8 cellular contexts compared by ENCODE assay signal in genomic region chr14:73058224-73058922, GRCh38. TPM values are rescaled to one million over a fixed set of nuclear protein-coding genes. Genes with fewer than 3 reads are reported as not detected.
DNase-seq lines count a peak whose midpoint lies in the region; ATAC-seq and TF ChIP-seq lines count a peak whose summit lies in the region.

Gene RBM25, plus strand, starts transcription at chr14:73058534. Its CDS starts 13,108 bp downstream, at chr14:73071642.

- no peaks in the 10 kb centered on the region for H3K36me3 Mint-ChIP-seq in activated T-helper 17 cell treated with anti-CD3 and anti-CD28 coated beads, Interleukin-2, amount 50 U/mL, for 72 hours (ENCODE audit: low read depth)
- peaks cover 0 to 11% (median 3%) of the 10 kb centered on the region in 5 donors for H3K36me3 Mint-ChIP-seq in naive thymus-derived CD4-positive, alpha-beta T cell
- peaks cover 7 to 8% of the 10 kb centered on the region in 2 donors for H3K36me3 Mint-ChIP-seq in stimulated activated naive B cell treated with anti-CD40 and anti-IgM and Interleukin-4, amounts not matched to agents 10 μg/mL and 1 μg/mL and 100 μg/mL, for 72 hours

- POLR2A ChIA-PET in RWPE1 (lab: Yijun Ruan, JAX; ENCODE audit: low non-redundant PET), result interaction anchor here (1.5 kb wide), 1 partner anchor 32 kb away, joined by 5 read pairs; the partner anchor contains the start of gene ZFYVE1
- POLR2A ChIA-PET in naive thymus-derived CD4-positive, alpha-beta T cell (lab: Charles Lee), result interaction anchor here (0.5 to 3.6 kb wide), 23 partner anchors 10 to 1435 kb away, joined by 3 to 55 read pairs (median 5); partner anchors contain the start of genes ACOT2, ISCA2, NPC2 and NUMB

- no peak within 1 kb of the TSS for H3K4me3 Mint-ChIP-seq in activated T-helper 17 cell treated with anti-CD3 and anti-CD28 coated beads, Interleukin-2, amount 50 U/mL, for 72 hours
- H3K4me3 Mint-ChIP-seq in naive thymus-derived CD4-positive, alpha-beta T cell, result no peak within 1 kb of the TSS
- H3K4me3 Mint-ChIP-seq in stimulated activated naive B cell treated with anti-CD40 and anti-IgM and Interleukin-4, amounts not matched to agents 10 μg/mL and 1 μg/mL and 100 μg/mL, for 72 hours, result no peak within 1 kb of the TSS

- H3K4me3 ChIP-seq in H7 (ENCODE audit: insufficient read depth, low read depth, low read length), result peak within 1 kb of the TSS; percentile 95
- peak within 1 kb of the TSS; percentile 91 for H3K4me3 ChIP-seq in fibroblast of mammary gland (ENCODE audit: control insufficient read depth, low read depth, low read length)
- peak within 1 kb of the TSS; percentile 77 for H3K4me3 ChIP-seq in naive thymus-derived CD4-positive, alpha-beta T cell (ENCODE audit: low read length)

- peaks cover 14% of the 10 kb centered on the region for H3K4me1 Mint-ChIP-seq in activated T-helper 17 cell treated with anti-CD3 and anti-CD28 coated beads, Interleukin-2, amount 50 U/mL, for 72 hours
- H3K4me1 Mint-ChIP-seq in naive thymus-derived CD4-positive, alpha-beta T cell, result peaks cover 19 to 45% (median 30%) of the 10 kb centered on the region in 7 donors
- H3K4me1 Mint-ChIP-seq in stimulated activated naive B cell treated with anti-CD40 and anti-IgM and Interleukin-4, amounts not matched to agents 10 μg/mL and 1 μg/mL and 100 μg/mL, for 72 hours, result peaks cover 9 to 23% of the 10 kb centered on the region in 2 donors

- peaks cover 30 to 36% of the 10 kb centered on the region in 2 donors for H3K4me1 ChIP-seq in naive thymus-derived CD4-positive, alpha-beta T cell (ENCODE audit: control insufficient read depth in 2 of 2, insufficient read depth in 2 of 2, low read length in 2 of 2)

- ATAC-seq in activated T-helper 17 cell treated with anti-CD3 and anti-CD28 coated beads, Interleukin-2, amount 50 U/mL, for 72 hours (replicated peaks), result peak; percentile 97
- ATAC-seq in naive thymus-derived CD4-positive, alpha-beta T cell, result peak; percentile 99
- ATAC-seq in stimulated activated naive B cell treated with anti-CD40 and anti-IgM and Interleukin-4, amounts not matched to agents 10 μg/mL and 1 μg/mL and 100 μg/mL, for 72 hours (replicated peaks), result peak; percentile 97 to 98

- no peaks in the 10 kb centered on the region for H3K27me3 ChIP-seq in H7 (ENCODE audit: control insufficient read depth, insufficient read depth, low read length)
- no peaks in the 10 kb centered on the region for H3K27me3 ChIP-seq in naive thymus-derived CD4-positive, alpha-beta T cell (ENCODE audit: control insufficient read depth in 2 of 2, insufficient read depth in 2 of 2, low read length in 2 of 2)

- no peaks in the 10 kb centered on the region for H3K9me3 Mint-ChIP-seq in activated T-helper 17 cell treated with anti-CD3 and anti-CD28 coated beads, Interleukin-2, amount 50 U/mL, for 72 hours
- no peaks in the 10 kb centered on the region for H3K9me3 Mint-ChIP-seq in naive thymus-derived CD4-positive, alpha-beta T cell
- H3K9me3 Mint-ChIP-seq in stimulated activated naive B cell treated with anti-CD40 and anti-IgM and Interleukin-4, amounts not matched to agents 10 μg/mL and 1 μg/mL and 100 μg/mL, for 72 hours, result no peaks in the 10 kb centered on the region

- no peak for TF ChIP-seq CTCF in RWPE1 (conservative IDR thresholded peaks at IDR 0.05; ENCODE audit: low read depth)
- no peak for TF ChIP-seq CTCF in fibroblast of mammary gland (conservative IDR thresholded peaks at IDR 0.05; ENCODE audit: control insufficient read depth, insufficient read depth, low read depth, low read length)

- intact Hi-C loops in naive thymus-derived CD4-positive, alpha-beta T cell (cut with micrococcal nuclease), result loop anchor here (1.0 to 10.0 kb wide), 17 partner anchors 31 to 1738 kb away; partner anchors contain the start of genes ABCD4 (in 2 of the 2), DPF3 (in 2 of the 2), NUMB (in 2 of the 2) and PSEN1 (in 2 of the 2)

- H3K27ac Mint-ChIP-seq in activated T-helper 17 cell treated with anti-CD3 and anti-CD28 coated beads, Interleukin-2, amount 50 U/mL, for 72 hours, result no peak within 1 kb of the TSS
- H3K27ac Mint-ChIP-seq in naive thymus-derived CD4-positive, alpha-beta T cell, result no peak within 1 kb of the TSS
- no peak within 1 kb of the TSS for H3K27ac Mint-ChIP-seq in stimulated activated naive B cell treated with anti-CD40 and anti-IgM and Interleukin-4, amounts not matched to agents 10 μg/mL and 1 μg/mL and 100 μg/mL, for 72 hours

- CTCF ChIA-PET in RWPE1 (lab: Yijun Ruan, JAX), result interaction anchor here (1.2 to 1.8 kb wide), 2 partner anchors 13 to 33 kb away, joined by 3 to 5 read pairs; no protein-coding TSS in a partner anchor
- CTCF ChIA-PET in naive thymus-derived CD4-positive, alpha-beta T cell (lab: Charles Lee), result interaction anchor here (0.6 to 1.7 kb wide), 3 partner anchors 31 to 774 kb away, joined by 3 read pairs; partner anchors contain the start of gene ZFYVE1

- no peaks in the 10 kb centered on the region for H3K27me3 Mint-ChIP-seq in activated T-helper 17 cell treated with anti-CD3 and anti-CD28 coated beads, Interleukin-2, amount 50 U/mL, for 72 hours
- H3K27me3 Mint-ChIP-seq in naive thymus-derived CD4-positive, alpha-beta T cell, result no peaks in the 10 kb centered on the region
- H3K27me3 Mint-ChIP-seq in stimulated activated naive B cell treated with anti-CD40 and anti-IgM and Interleukin-4, amounts not matched to agents 10 μg/mL and 1 μg/mL and 100 μg/mL, for 72 hours, result no peaks in the 10 kb centered on the region

- no peaks in the 10 kb centered on the region for H3K9me3 ChIP-seq in naive thymus-derived CD4-positive, alpha-beta T cell (ENCODE audit: control insufficient read depth in 2 of 3, low read length in 3 of 3)

- DNase-seq in ELR (ENCODE audit: low read depth) (peak; percentile 100), H7 (peak; percentile 94), LoVo (ENCODE audit: low spot score) (peak; percentile 96), RWPE1 (ENCODE audit: low spot score) (peak; percentile 95), fibroblast of mammary gland (ENCODE audit: low read depth) (peak; percentile 99)
- DNase-seq in naive thymus-derived CD4-positive, alpha-beta T cell, result peak; percentile 85 to 98 (median 96)
- peak; percentile 97 for DNase-seq in stimulated activated naive B cell treated with anti-CD40 and anti-IgM and Interleukin-4, amounts not matched to agents 10 μg/mL and 1 μg/mL and 100 μg/mL, for 72 hours

- peak within 1 kb of the TSS; percentile 93 for H3K27ac ChIP-seq in RWPE1
- peak within 1 kb of the TSS; percentile 92 for H3K27ac ChIP-seq in naive thymus-derived CD4-positive, alpha-beta T cell (ENCODE audit: low read depth, low read length)

- no peaks in the 10 kb centered on the region for H3K36me3 ChIP-seq in H7 (replicated peaks; ENCODE audit: control insufficient read depth, insufficient read depth, low read length)
- H3K36me3 ChIP-seq in naive thymus-derived CD4-positive, alpha-beta T cell (ENCODE audit: control insufficient read depth in 2 of 3, insufficient read depth in 3 of 3, low read length in 3 of 3), result peaks cover 0 to 9% (median 0%) of the 10 kb centered on the region in 3 experiments

RNA-seq across cellular contexts. Expression of gene RBM25, which starts in this region (rescaled TPM):
- total RNA-seq in H7 (2014; rRNA removed; shearing (Covaris generic)), result 37.8 and 75.7 TPM in 2 replicates
- 10 to 100 TPM; 66.5 to 94.3 TPM for total RNA-seq in activated T-helper 17 cell treated with anti-CD3 and anti-CD28 coated beads, Interleukin-2, amount 50 U/mL, for 72 hours
- 100 to 1,000 TPM; 111 to 168 (median 146) TPM for total RNA-seq in naive thymus-derived CD4-positive, alpha-beta T cell
- 10 to 100 TPM; 43.0 to 76.6 TPM for polyA plus RNA-seq in naive thymus-derived CD4-positive, alpha-beta T cell

Comparison
In these comparisons a context has a peak if more than half of its experiments do, and no peak if none do; other contexts are left out.
1. Peak in every context shown above with its lines: DNase-seq, ATAC-seq, H3K4me3 ChIP-seq and H3K27ac ChIP-seq.